ENCODE assay signal across 9 cellular contexts in the genomic region with DNA sequence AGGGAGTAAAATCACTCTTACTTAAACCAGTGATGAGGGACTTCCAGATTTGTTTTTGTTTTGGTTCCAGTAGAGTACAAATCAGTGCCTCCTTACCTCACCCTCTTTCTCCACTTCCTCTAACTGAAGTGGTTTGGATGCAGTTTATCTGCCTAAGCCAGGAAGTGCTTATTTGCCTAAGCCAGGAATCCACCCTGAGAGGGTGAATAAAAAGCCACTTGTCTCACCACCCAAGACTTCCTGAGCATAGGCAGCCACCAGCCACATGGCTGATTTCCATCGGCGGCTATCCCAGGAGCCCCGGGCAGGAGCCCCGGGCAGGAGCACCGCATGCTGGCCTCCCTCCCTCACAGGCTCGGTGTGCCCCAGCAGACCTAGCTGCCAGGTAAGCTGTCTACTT. TPM values are rescaled to one million over a fixed set of nuclear protein-coding genes. Genes with fewer than 3 reads are reported as not detected.
DNase-seq lines count a peak whose midpoint lies in the region; TF ChIP-seq lines count a peak whose summit lies in the region.
"Had no signal": no experiment of that assay in that cellular context is flagged by ENCODE, and none has a peak within 500 bp of the region (broad histone marks: within the 10 kb centered on the region; RNA-seq: fewer than 3 reads in every experiment).

No MANE protein-coding gene starts in this region.

- H3K4me1 Mint-ChIP-seq in MCF 10A (ENCODE audit: insufficient read depth, unreplicated experiment), result peaks cover 66% of the 10 kb centered on the region

- peak; percentile 51 to 61 for DNase-seq in NCI-H526 (lab: John Stamatoyannopoulos, UW)
- no peak for DNase-seq in NCI-H526 treated with DMSO at 0.1 percent for 48 hours (lab: John Stamatoyannopoulos, UW)
- DNase-seq in MV-4-11 (lab: John Stamatoyannopoulos, UW), result peak; percentile 35
- DNase-seq in MCF 10A (ENCODE audit: unreplicated experiment), result peak; percentile 52
- peak; percentile 55 for DNase-seq in renal cortical epithelial cell (ENCODE audit: low read depth)
- DNase-seq in NCI-H748 (lab: John Stamatoyannopoulos, UW; ENCODE audit: unreplicated experiment), result no peak
- DNase-seq in kidney glomerular epithelial cell (lab: John Stamatoyannopoulos, UW), result no peak
- no peak for DNase-seq in D341Med (ENCODE audit: low spot score)
- DNase-seq: foreskin melanocyte had no signal

- no peaks in the 10 kb centered on the region for H3K9me3 Mint-ChIP-seq in MCF 10A (ENCODE audit: unreplicated experiment)

- POLR2A ChIA-PET in MCF 10A (lab: Yijun Ruan, JAX), result interaction anchor here (0.7 to 2.6 kb wide), 2 partner anchors 36 to 44 kb away, joined by 6 to 9 read pairs; no protein-coding TSS in a partner anchor

- no peak overlapping the region for H3K4me3 Mint-ChIP-seq in MCF 10A (ENCODE audit: unreplicated experiment)

- BruUV-seq in MCF 10A (replicated peaks; lab: Mats Ljungman, UMichigan), result no TSS peak

- H3K36me3 Mint-ChIP-seq in MCF 10A (ENCODE audit: insufficient read depth, unreplicated experiment), result peaks cover 6% of the 10 kb centered on the region

- H3K27ac Mint-ChIP-seq in MCF 10A (ENCODE audit: low read depth, unreplicated experiment), result peak overlapping the region; percentile 87

- no peaks in the 10 kb centered on the region for H3K27me3 Mint-ChIP-seq in MCF 10A (ENCODE audit: insufficient read depth, unreplicated experiment)

- no peak for TF ChIP-seq CTCF in MCF 10A (IDR thresholded peaks at IDR 0.05; ENCODE audit: unreplicated experiment)

- intact Hi-C loops in MCF 10A (cut with micrococcal nuclease), result no loop called here

- CTCF ChIA-PET in MCF 10A (lab: Yijun Ruan, JAX), result interaction anchor here (1.2 kb wide), 1 partner anchor 12 kb away, joined by 4 read pairs; no protein-coding TSS in a partner anchor

RNA-seq across cellular contexts. Expression of a gene that starts 12.0 kb away (rescaled TPM):
- total RNA-seq in MCF 10A (2022), result 38.1 and 46.1 TPM in 2 replicates
- total RNA-seq in renal cortical epithelial cell, result 21.5 and 34.4 TPM in 2 replicates

RNA-seq across cellular contexts. Expression of a gene that starts 45.7 kb away (rescaled TPM):
- total RNA-seq in MCF 10A (2022) (28.9 and 37.6 TPM in 2 replicates), renal cortical epithelial cell (not detected in 2 replicates)

Comparison
In these comparisons a context has a peak if more than half of its experiments do, and no peak if none do; other contexts are left out.
1. DNase-seq: peak in NCI-H526 (2 of 2), MV-4-11 (single experiment), MCF 10A (single experiment) and renal cortical epithelial cell (single experiment); none in NCI-H526 treated with DMSO at 0.1 percent for 48 hours (single experiment), NCI-H748 (single experiment), kidney glomerular epithelial cell (single experiment) and D341Med (single experiment).
2. RNA of a gene that starts 45.7 kb away (total RNA-seq): 28.9 to 37.6 TPM in MCF 10A; not detected in renal cortical epithelial cell; every median in the first group is over 10 times any median in the second.